9 cellular contexts compared by ENCODE assay signal in genomic region chr9:134404376-134405358, GRCh38.
DNase-seq lines count a peak whose midpoint lies in the region; ATAC-seq and TF ChIP-seq lines count a peak whose summit lies in the region.
"Had no signal": no experiment of that assay in that cellular context is flagged by ENCODE, and none has a peak within 500 bp of the region (broad histone marks: within the 10 kb centered on the region; RNA-seq: fewer than 3 reads in every experiment).

No MANE protein-coding gene starts in this region.

- H3K27ac ChIP-seq in adrenal gland, result peak overlapping the region in 4 of 5 donors; percentile 0 to 88 (median 74)
- H3K27ac ChIP-seq in muscle layer of colon (ENCODE audit: low read depth, low read length), result peak overlapping the region; percentile 31
- H3K27ac ChIP-seq in upper lobe of right lung, result peak overlapping the region; percentile 61

- H3K9me3 ChIP-seq in adrenal gland (replicated peaks in 1 of 3), result no peaks in the 10 kb centered on the region
- no peaks in the 10 kb centered on the region for H3K9me3 ChIP-seq in muscle layer of colon (ENCODE audit: low read length)
- H3K9me3 ChIP-seq in upper lobe of right lung, result no peaks in the 10 kb centered on the region

- H3K27me3 ChIP-seq in adrenal gland, result no peaks in the 10 kb centered on the region
- H3K27me3 ChIP-seq in muscle layer of colon (ENCODE audit: control insufficient read depth in 1 of 2, insufficient read depth in 2 of 2, low read length in 2 of 2), result no peaks in the 10 kb centered on the region
- no peaks in the 10 kb centered on the region for H3K27me3 ChIP-seq in upper lobe of right lung

- H3K4me3 ChIP-seq in adrenal gland (no peak overlapping the region), muscle layer of colon (ENCODE audit: low read depth in 1 of 2, low read length in 2 of 2) (no peak overlapping the region), upper lobe of right lung (no peak overlapping the region)
- H3K4me3 ChIP-seq: K562 had no signal

- no peaks in the 10 kb centered on the region for H3K9me3 Mint-ChIP-seq in activated naive CD8-positive, alpha-beta T cell treated with anti-CD3 and anti-CD28 coated beads, Interleukin-2, amount 10 ng/mL, durations not matched to agents 7 days and 5 days
- H3K9me3 Mint-ChIP-seq in activated naive CD8-positive, alpha-beta T cell treated with anti-CD3 and anti-CD28 coated beads, Interleukin-2, amount 50 U/mL, for 24 hours, result no peaks in the 10 kb centered on the region

- POLR2A ChIA-PET in activated naive CD8-positive, alpha-beta T cell treated with anti-CD3 and anti-CD28 coated beads, Interleukin-2, amount 10 ng/mL, durations not matched to agents 7 days and 5 days (lab: Charles Lee), result interaction anchor here (0.9 to 1.6 kb wide), 3 partner anchors 9 to 22 kb away, joined by 3 to 5 read pairs (median 5); no protein-coding TSS in a partner anchor

- no peak for TF ChIP-seq POLR2A in adrenal gland (IDR thresholded peaks at IDR 0.05)

- no peak for TF ChIP-seq CTCF in adrenal gland (IDR thresholded peaks at IDR 0.05)
- no peak for TF ChIP-seq CTCF in upper lobe of right lung (IDR thresholded peaks at IDR 0.05)

- H3K27me3 Mint-ChIP-seq in activated naive CD8-positive, alpha-beta T cell treated with anti-CD3 and anti-CD28 coated beads, Interleukin-2, amount 10 ng/mL, durations not matched to agents 7 days and 5 days, result peaks cover 12% of the 10 kb centered on the region
- peaks cover 12% of the 10 kb centered on the region for H3K27me3 Mint-ChIP-seq in activated naive CD8-positive, alpha-beta T cell treated with anti-CD3 and anti-CD28 coated beads, Interleukin-2, amount 50 U/mL, for 24 hours

- ATAC-seq in activated naive CD8-positive, alpha-beta T cell treated with anti-CD3 and anti-CD28 coated beads, Interleukin-2, amount 10 ng/mL, durations not matched to agents 7 days and 5 days (ENCODE audit: low read depth), result no peak
- no peak for ATAC-seq in activated naive CD8-positive, alpha-beta T cell treated with anti-CD3 and anti-CD28 coated beads, Interleukin-2, amount 50 U/mL, for 24 hours
- ATAC-seq in upper lobe of right lung, result no peak

- in situ Hi-C loops in KBM-7 (cut with MboI; ENCODE audit: low pct_unique_long_range_greater_than_20kb, low sequenced_read_pairs), result no loop called here

- H3K36me3 ChIP-seq in adrenal gland (replicated peaks in 1 of 2) (peaks cover 0 to 22% of the 10 kb centered on the region in 2 donors), muscle layer of colon (ENCODE audit: insufficient read depth, low read length) (no peaks in the 10 kb centered on the region), upper lobe of right lung (peaks cover 9% of the 10 kb centered on the region)

- H3K36me3 Mint-ChIP-seq in activated naive CD8-positive, alpha-beta T cell treated with anti-CD3 and anti-CD28 coated beads, Interleukin-2, amount 10 ng/mL, durations not matched to agents 7 days and 5 days, result no peaks in the 10 kb centered on the region
- peaks cover 2% of the 10 kb centered on the region for H3K36me3 Mint-ChIP-seq in activated naive CD8-positive, alpha-beta T cell treated with anti-CD3 and anti-CD28 coated beads, Interleukin-2, amount 50 U/mL, for 24 hours (ENCODE audit: low read depth)

- H3K4me3 Mint-ChIP-seq in activated naive CD8-positive, alpha-beta T cell treated with anti-CD3 and anti-CD28 coated beads, Interleukin-2, amount 10 ng/mL, durations not matched to agents 7 days and 5 days, result peak overlapping the region; percentile 25
- H3K4me3 Mint-ChIP-seq in activated naive CD8-positive, alpha-beta T cell treated with anti-CD3 and anti-CD28 coated beads, Interleukin-2, amount 50 U/mL, for 24 hours, result no peak overlapping the region

- H3K27ac Mint-ChIP-seq in activated naive CD8-positive, alpha-beta T cell treated with anti-CD3 and anti-CD28 coated beads, Interleukin-2, amount 10 ng/mL, durations not matched to agents 7 days and 5 days, result peak overlapping the region; percentile 63
- H3K27ac Mint-ChIP-seq in activated naive CD8-positive, alpha-beta T cell treated with anti-CD3 and anti-CD28 coated beads, Interleukin-2, amount 50 U/mL, for 24 hours, result no peak overlapping the region

- H3K4me1 ChIP-seq in adrenal gland (replicated peaks in 1 of 2) (peaks cover 49 to 79% of the 10 kb centered on the region in 2 donors), muscle layer of colon (ENCODE audit: insufficient read depth, low read length) (peaks cover 63% of the 10 kb centered on the region), upper lobe of right lung (peaks cover 71% of the 10 kb centered on the region)

- H3K4me1 Mint-ChIP-seq in activated naive CD8-positive, alpha-beta T cell treated with anti-CD3 and anti-CD28 coated beads, Interleukin-2, amount 10 ng/mL, durations not matched to agents 7 days and 5 days, result peaks cover 25% of the 10 kb centered on the region
- peaks cover 38% of the 10 kb centered on the region for H3K4me1 Mint-ChIP-seq in activated naive CD8-positive, alpha-beta T cell treated with anti-CD3 and anti-CD28 coated beads, Interleukin-2, amount 50 U/mL, for 24 hours

- no peak for DNase-seq in activated naive CD8-positive, alpha-beta T cell treated with anti-CD3 and anti-CD28 coated beads, Interleukin-2, amount 10 ng/mL, durations not matched to agents 7 days and 5 days
- no peak for DNase-seq in activated naive CD8-positive, alpha-beta T cell treated with anti-CD3 and anti-CD28 coated beads, Interleukin-2, amount 50 U/mL, for 24 hours
- no peak for DNase-seq in adrenal gland
- DNase-seq in upper lobe of right lung, result no peak
- no peak for DNase-seq in KBM-7
- no peak for DNase-seq in NCI-H1436 (lab: John Stamatoyannopoulos, UW)
- no peak for DNase-seq in activated CD8-positive, alpha-beta memory T cell treated with anti-CD3 and anti-CD28 coated beads for 24 hours

- H3K9ac ChIP-seq in muscle layer of colon (ENCODE audit: low read length), result no peak overlapping the region

- intact Hi-C loops in adrenal gland (cut with DNase I), result no loop called here
- intact Hi-C loops in upper lobe of right lung (cut with DNase I), result no loop called here

- 62 to 72% (median 65%) methylated on average over 20 to 34 of the region's 34 CpGs for WGBS in adrenal gland, 4 donors
